ENCODE assay signal across 1 cellular context in genomic region chr20:19757487-19757972, GRCh38.
TF ChIP-seq lines count a peak whose summit lies in the region.

No MANE protein-coding gene starts in this region.

TF ChIP-seq in HepG2, 621 proteins besides CTCF, POLR2A, EP300 and RAD21 (continued from another document and continues in another):
- TF ChIP-seq ZNF839 (CRISPR knock-in tag; IDR thresholded peaks at IDR 0.05; ENCODE audit: borderline replicate concordance): peak; percentile 90; the same call in 1 of the 2 replicates
- TF ChIP-seq ZNF878 (CRISPR knock-in tag; IDR thresholded peaks at IDR 0.05): no peak
- TF ChIP-seq ZNF431 (CRISPR knock-in tag; IDR thresholded peaks at IDR 0.05; ENCODE audit: borderline replicate concordance, low read depth): no peak
- no peak for TF ChIP-seq CBX2 (IDR thresholded peaks at IDR 0.05; ENCODE audit: low read depth, low read length)
- peak; percentile 70; the same call in 1 of the 2 replicates for TF ChIP-seq CBX2 (CRISPR knock-in tag; IDR thresholded peaks at IDR 0.05; ENCODE audit: low read depth)
- no peak for TF ChIP-seq ZNF512B (CRISPR knock-in tag; IDR thresholded peaks at IDR 0.05; ENCODE audit: borderline replicate concordance)
- TF ChIP-seq ZNF570 (CRISPR knock-in tag; IDR thresholded peaks at IDR 0.05; ENCODE audit: borderline replicate concordance): no peak
- no peak for TF ChIP-seq ATRX (CRISPR knock-in tag; IDR thresholded peaks at IDR 0.05; ENCODE audit: borderline replicate concordance)
- TF ChIP-seq SOX5 (CRISPR knock-in tag; IDR thresholded peaks at IDR 0.05; ENCODE audit: borderline replicate concordance): no peak
- no peak for TF ChIP-seq BRCA1 (CRISPR knock-in tag; IDR thresholded peaks at IDR 0.05)
- TF ChIP-seq ZNF7 (CRISPR knock-in tag; IDR thresholded peaks at IDR 0.05): no peak
- TF ChIP-seq GMEB1 (CRISPR knock-in tag; IDR thresholded peaks at IDR 0.05; ENCODE audit: borderline replicate concordance): 0 out of 2 replicates have a peak, but pooled peaks have one; percentile 50
- TF ChIP-seq ZNF761 (CRISPR knock-in tag; conservative IDR thresholded peaks at IDR 0.05): no peak
- TF ChIP-seq ZNF329 (CRISPR knock-in tag; IDR thresholded peaks at IDR 0.05; ENCODE audit: low read depth): no peak
- TF ChIP-seq DNMT1 (CRISPR knock-in tag; IDR thresholded peaks at IDR 0.05): no peak
- no peak for TF ChIP-seq STAT6 (CRISPR knock-in tag; IDR thresholded peaks at IDR 0.05; ENCODE audit: borderline replicate concordance)
- no peak for TF ChIP-seq DNMT3B (CRISPR knock-in tag; conservative IDR thresholded peaks at IDR 0.05)
- peak; percentile 46; the same call in 1 of the 2 replicates for TF ChIP-seq CCDC6 (CRISPR knock-in tag; IDR thresholded peaks at IDR 0.05)
- no peak; the same call in 1 of the 2 replicates for TF ChIP-seq KLF9 (CRISPR knock-in tag; IDR thresholded peaks at IDR 0.05; ENCODE audit: low read depth)
- peak; percentile 64 for TF ChIP-seq ZFX (CRISPR knock-in tag; IDR thresholded peaks at IDR 0.05; ENCODE audit: low read depth)
- peak; percentile 78; the same call in 1 of the 2 replicates for TF ChIP-seq ZNF709 (CRISPR knock-in tag; IDR thresholded peaks at IDR 0.05)
- no peak for TF ChIP-seq ZC3H4 (CRISPR knock-in tag; IDR thresholded peaks at IDR 0.05; ENCODE audit: borderline replicate concordance)
- no peak for TF ChIP-seq MLX (CRISPR knock-in tag; IDR thresholded peaks at IDR 0.05)
- no peak for TF ChIP-seq ZNF281 (CRISPR knock-in tag; IDR thresholded peaks at IDR 0.05; ENCODE audit: borderline replicate concordance)
- TF ChIP-seq FOSL2 (CRISPR knock-in tag; IDR thresholded peaks at IDR 0.05): no peak
- TF ChIP-seq PAWR (CRISPR knock-in tag; IDR thresholded peaks at IDR 0.05; ENCODE audit: borderline replicate concordance): no peak
- TF ChIP-seq ZNF441 (CRISPR knock-in tag; IDR thresholded peaks at IDR 0.05; ENCODE audit: borderline replicate concordance): peak; percentile 68; the same call in 1 of the 2 replicates
- TF ChIP-seq IRF2 (CRISPR knock-in tag; IDR thresholded peaks at IDR 0.05): no peak
- no peak for TF ChIP-seq ZNF773 (CRISPR knock-in tag; IDR thresholded peaks at IDR 0.05; ENCODE audit: borderline replicate concordance)
- no peak for TF ChIP-seq CREBL2 (CRISPR knock-in tag; IDR thresholded peaks at IDR 0.05; ENCODE audit: borderline replicate concordance)
- TF ChIP-seq TMF1 (CRISPR knock-in tag; IDR thresholded peaks at IDR 0.05; ENCODE audit: low read depth): no peak
- peak; percentile 19; the same call in 1 of the 2 replicates for TF ChIP-seq PHF21A (CRISPR knock-in tag; IDR thresholded peaks at IDR 0.05)
- TF ChIP-seq PBX2 (CRISPR knock-in tag; IDR thresholded peaks at IDR 0.05): no peak
- TF ChIP-seq CBX1 (IDR thresholded peaks at IDR 0.05; ENCODE audit: low read depth): peak; percentile 48
- TF ChIP-seq ONECUT2 (CRISPR knock-in tag; IDR thresholded peaks at IDR 0.05): no peak
- no peak for TF ChIP-seq EZH2 (conservative IDR thresholded peaks at IDR 0.05; ENCODE audit: low read depth, low read length)
- no peak for TF ChIP-seq ZNF180 (CRISPR knock-in tag; IDR thresholded peaks at IDR 0.05; ENCODE audit: borderline replicate concordance, low read depth)
- TF ChIP-seq TARDBP (CRISPR knock-in tag; IDR thresholded peaks at IDR 0.05): 0 out of 2 replicates have a peak, but pooled peaks have one; percentile 39
- TF ChIP-seq HBP1 (CRISPR knock-in tag; IDR thresholded peaks at IDR 0.05; ENCODE audit: low read depth): no peak; the same call in 1 of the 2 replicates
- TF ChIP-seq ZNF33B (CRISPR knock-in tag; IDR thresholded peaks at IDR 0.05): no peak
- TF ChIP-seq ZFP36L2 (CRISPR knock-in tag; IDR thresholded peaks at IDR 0.05): no peak
- no peak for TF ChIP-seq CBFB (CRISPR knock-in tag; IDR thresholded peaks at IDR 0.05)
- TF ChIP-seq TFDP2 (CRISPR knock-in tag; IDR thresholded peaks at IDR 0.05): 0 out of 2 replicates have a peak, but pooled peaks have one; percentile 42
- peak; percentile 80 for TF ChIP-seq SSRP1 (CRISPR knock-in tag; IDR thresholded peaks at IDR 0.05)
- peak; percentile 89; the same call in 1 of the 2 replicates for TF ChIP-seq KLF15 (CRISPR knock-in tag; IDR thresholded peaks at IDR 0.05; ENCODE audit: borderline replicate concordance)
- TF ChIP-seq ZNF280D (CRISPR knock-in tag; IDR thresholded peaks at IDR 0.05): peak; percentile 64
- peak; percentile 42; the same call in 1 of the 2 replicates for TF ChIP-seq ZMYM4 (CRISPR knock-in tag; IDR thresholded peaks at IDR 0.05)
- peak; percentile 60 for TF ChIP-seq PITX1 (CRISPR knock-in tag; IDR thresholded peaks at IDR 0.05)
- TF ChIP-seq SOX13 (IDR thresholded peaks at IDR 0.05): no peak
- no peak for TF ChIP-seq SOX13 (CRISPR knock-in tag; conservative IDR thresholded peaks at IDR 0.05 in 1 of 2, IDR thresholded peaks at IDR 0.05 in 1 of 2)
